ENCODE assay signal across 8 cellular contexts in genomic region chr10:11178606-11179221, GRCh38.
DNase-seq lines count a peak whose midpoint lies in the region; ATAC-seq and TF ChIP-seq lines count a peak whose summit lies in the region.

No MANE protein-coding gene starts in this region.

- POLR2A ChIA-PET in activated B cell treated with CpG ODN at 0.5 μM for 24 hours (lab: Charles Lee), result interaction anchor here (0.7 to 9.2 kb wide), 13 partner anchors 8 to 78 kb away, joined by 3 to 151 read pairs (median 5); no protein-coding TSS in a partner anchor

- H3K4me1 ChIP-seq in BE2C, result no peaks in the 10 kb centered on the region

- DNase-seq in Ammon's horn (ENCODE audit: low spot score) (peak; percentile 82), activated B cell treated with CpG ODN at 0.5 μM for 24 hours (peak; percentile 43), BE2C (no peak), G401 (ENCODE audit: low spot score) (no peak)
- DNase-seq in natural killer cell treated with Interleukin-12 subunit alpha and Interleukin-12 subunit beta and Interleukin-15 and Interleukin-18, amount 100 ng/mL, for 72 hours (ENCODE audit: low spot score), result peak; percentile 93

- H3K4me3 Mint-ChIP-seq in activated B cell treated with CpG ODN at 0.5 μM for 24 hours, result peak overlapping the region; percentile 80
- peak overlapping the region; percentile 45 for H3K4me3 Mint-ChIP-seq in dendritic cell treated with granulocyte-macrophage colony-stimulating factor and Interleukin-4, amounts not matched to agents 40 ng/mL and 50 ng/mL, for 4 days
- no peak overlapping the region for H3K4me3 Mint-ChIP-seq in natural killer cell treated with Interleukin-12 subunit alpha and Interleukin-12 subunit beta and Interleukin-15 and Interleukin-18, amount 100 ng/mL, for 72 hours

- CTCF ChIA-PET in activated B cell treated with CpG ODN at 0.5 μM for 24 hours (lab: Charles Lee), result interaction anchor here (0.7 to 3.8 kb wide), 7 partner anchors 14 to 91 kb away, joined by 3 to 19 read pairs (median 4); no protein-coding TSS in a partner anchor

- peak overlapping the region; percentile 94 for H3K27ac Mint-ChIP-seq in activated B cell treated with CpG ODN at 0.5 μM for 24 hours
- peak overlapping the region; percentile 85 for H3K27ac Mint-ChIP-seq in dendritic cell treated with granulocyte-macrophage colony-stimulating factor and Interleukin-4, amounts not matched to agents 40 ng/mL and 50 ng/mL, for 4 days
- H3K27ac Mint-ChIP-seq in natural killer cell treated with Interleukin-12 subunit alpha and Interleukin-12 subunit beta and Interleukin-15 and Interleukin-18, amount 100 ng/mL, for 72 hours, result no peak overlapping the region

- no peak overlapping the region for H3K4me3 ChIP-seq in BE2C (ENCODE audit: low read depth, low read length)

- TF ChIP-seq CTCF in activated B cell treated with CpG ODN at 0.5 μM for 24 hours (IDR thresholded peaks at IDR 0.05), result no peak
- TF ChIP-seq CTCF in BE2C (IDR thresholded peaks at IDR 0.05; ENCODE audit: low read depth, low read length), result no peak

- no peaks in the 10 kb centered on the region for H3K36me3 ChIP-seq in BE2C

- no peaks in the 10 kb centered on the region for H3K9me3 ChIP-seq in BE2C

- H3K4me1 Mint-ChIP-seq in activated B cell treated with CpG ODN at 0.5 μM for 24 hours, result peaks cover 28% of the 10 kb centered on the region
- peaks cover 75% of the 10 kb centered on the region for H3K4me1 Mint-ChIP-seq in dendritic cell treated with granulocyte-macrophage colony-stimulating factor and Interleukin-4, amounts not matched to agents 40 ng/mL and 50 ng/mL, for 4 days (ENCODE audit: low read depth)
- peaks cover 92 to 97% of the 10 kb centered on the region in 2 donors for H3K4me1 Mint-ChIP-seq in natural killer cell treated with Interleukin-12 subunit alpha and Interleukin-12 subunit beta and Interleukin-15 and Interleukin-18, amount 100 ng/mL, for 72 hours (ENCODE audit: low read depth in 2 of 2)

- H3K9me3 Mint-ChIP-seq in activated B cell treated with CpG ODN at 0.5 μM for 24 hours, result no peaks in the 10 kb centered on the region
- H3K9me3 Mint-ChIP-seq in dendritic cell treated with granulocyte-macrophage colony-stimulating factor and Interleukin-4, amounts not matched to agents 40 ng/mL and 50 ng/mL, for 4 days, result no peaks in the 10 kb centered on the region
- H3K9me3 Mint-ChIP-seq in natural killer cell treated with Interleukin-12 subunit alpha and Interleukin-12 subunit beta and Interleukin-15 and Interleukin-18, amount 100 ng/mL, for 72 hours, result peaks cover 5% of the 10 kb centered on the region

- peak; percentile 79 for ATAC-seq in GM19395 (IDR thresholded peaks at IDR 0.05; ENCODE audit: unreplicated experiment)
- ATAC-seq in HG03460 (IDR thresholded peaks at IDR 0.05; ENCODE audit: unreplicated experiment), result peak; percentile 81
- ATAC-seq in activated B cell treated with CpG ODN at 0.5 μM for 24 hours (ENCODE audit: low read depth), result peak; percentile 75
- ATAC-seq in natural killer cell treated with Interleukin-12 subunit alpha and Interleukin-12 subunit beta and Interleukin-15 and Interleukin-18, amount 100 ng/mL, for 72 hours, result peak; percentile 84 to 88

- intact Hi-C loops in activated B cell treated with CpG ODN at 0.5 μM for 24 hours (cut with micrococcal nuclease), result loop anchor here (1.0 to 5.0 kb wide), 3 partner anchors 8 to 294 kb away; no protein-coding TSS in a partner anchor
- intact Hi-C loops in dendritic cell treated with granulocyte-macrophage colony-stimulating factor and Interleukin-4, amounts not matched to agents 40 ng/mL and 50 ng/mL, for 4 days (cut with micrococcal nuclease), result loop anchor here (2.0 to 10.0 kb wide), 2 partner anchors 14 to 66 kb away; no protein-coding TSS in a partner anchor

- H3K27me3 Mint-ChIP-seq in activated B cell treated with CpG ODN at 0.5 μM for 24 hours, result no peaks in the 10 kb centered on the region
- H3K27me3 Mint-ChIP-seq in dendritic cell treated with granulocyte-macrophage colony-stimulating factor and Interleukin-4, amounts not matched to agents 40 ng/mL and 50 ng/mL, for 4 days, result no peaks in the 10 kb centered on the region
- H3K27me3 Mint-ChIP-seq in natural killer cell treated with Interleukin-12 subunit alpha and Interleukin-12 subunit beta and Interleukin-15 and Interleukin-18, amount 100 ng/mL, for 72 hours, result no peaks in the 10 kb centered on the region

- peaks cover 62% of the 10 kb centered on the region for H3K36me3 Mint-ChIP-seq in activated B cell treated with CpG ODN at 0.5 μM for 24 hours (ENCODE audit: low read depth)
- peaks cover 74% of the 10 kb centered on the region for H3K36me3 Mint-ChIP-seq in dendritic cell treated with granulocyte-macrophage colony-stimulating factor and Interleukin-4, amounts not matched to agents 40 ng/mL and 50 ng/mL, for 4 days (ENCODE audit: low read depth)
- H3K36me3 Mint-ChIP-seq in natural killer cell treated with Interleukin-12 subunit alpha and Interleukin-12 subunit beta and Interleukin-15 and Interleukin-18, amount 100 ng/mL, for 72 hours, result peaks cover 67% of the 10 kb centered on the region

- no peaks in the 10 kb centered on the region for H3K27me3 ChIP-seq in BE2C

- in situ Hi-C loops in G401 (cut with HindIII; ENCODE audit: low sequenced_read_pairs), result no loop called here

Comparison
In these comparisons a context has a peak if more than half of its experiments do, and no peak if none do; other contexts are left out.
1. DNase-seq: peak in Ammon's horn (single experiment), activated B cell treated with CpG ODN at 0.5 μM for 24 hours (single experiment) and natural killer cell treated with Interleukin-12 subunit alpha and Interleukin-12 subunit beta and Interleukin-15 and Interleukin-18, amount 100 ng/mL, for 72 hours (single experiment); none in BE2C (single experiment) and G401 (single experiment).
2. H3K27ac Mint-ChIP-seq: peak in activated B cell treated with CpG ODN at 0.5 μM for 24 hours (single experiment) and dendritic cell treated with granulocyte-macrophage colony-stimulating factor and Interleukin-4, amounts not matched to agents 40 ng/mL and 50 ng/mL, for 4 days (single experiment); none in natural killer cell treated with Interleukin-12 subunit alpha and Interleukin-12 subunit beta and Interleukin-15 and Interleukin-18, amount 100 ng/mL, for 72 hours (0 of 2).
3. Peak in every context shown above with its lines, with median percentiles within 50 percentile points of each other: ATAC-seq.